ENCODE assay signal across 8 cellular contexts in genomic region chr19:19459099-19459498, GRCh38. TPM values are rescaled to one million over a fixed set of nuclear protein-coding genes. Genes with fewer than 3 reads are reported as not detected.
DNase-seq lines count a peak whose midpoint lies in the region; ATAC-seq lines count a peak whose summit lies in the region.
"Had no signal": no experiment of that assay in that cellular context is flagged by ENCODE, and none has a peak within 500 bp of the region (broad histone marks: within the 10 kb centered on the region; RNA-seq: fewer than 3 reads in every experiment).

No MANE protein-coding gene starts in this region.

- H3K4me3 Mint-ChIP-seq in stimulated activated memory B cell treated with anti-CD40 and anti-IgM and Interleukin-4, amounts not matched to agents 10 μg/mL and 1 μg/mL and 100 μg/mL, for 72 hours = peak overlapping the region; percentile 27

- no peaks in the 10 kb centered on the region for H3K9me3 Mint-ChIP-seq in stimulated activated memory B cell treated with anti-CD40 and anti-IgM and Interleukin-4, amounts not matched to agents 10 μg/mL and 1 μg/mL and 100 μg/mL, for 72 hours

- H3K27me3 Mint-ChIP-seq in stimulated activated memory B cell treated with anti-CD40 and anti-IgM and Interleukin-4, amounts not matched to agents 10 μg/mL and 1 μg/mL and 100 μg/mL, for 72 hours = no peaks in the 10 kb centered on the region

- H3K4me1 Mint-ChIP-seq in stimulated activated memory B cell treated with anti-CD40 and anti-IgM and Interleukin-4, amounts not matched to agents 10 μg/mL and 1 μg/mL and 100 μg/mL, for 72 hours = peaks cover 80% of the 10 kb centered on the region

- H3K36me3 Mint-ChIP-seq in stimulated activated memory B cell treated with anti-CD40 and anti-IgM and Interleukin-4, amounts not matched to agents 10 μg/mL and 1 μg/mL and 100 μg/mL, for 72 hours = peaks cover under 1% of the 10 kb centered on the region

- peak; percentile 36 for ATAC-seq in GM18861 (IDR thresholded peaks at IDR 0.05; ENCODE audit: unreplicated experiment)
- no peak for ATAC-seq in stimulated activated memory B cell treated with anti-CD40 and anti-IgM and Interleukin-4, amounts not matched to agents 10 μg/mL and 1 μg/mL and 100 μg/mL, for 72 hours

- H3K27ac Mint-ChIP-seq in stimulated activated memory B cell treated with anti-CD40 and anti-IgM and Interleukin-4, amounts not matched to agents 10 μg/mL and 1 μg/mL and 100 μg/mL, for 72 hours = peak overlapping the region; percentile 89

- DNase-seq in RPMI7951 (ENCODE audit: low read depth) (peak; percentile 27), fibroblast of gingiva (ENCODE audit: low read depth) (peak; percentile 38), glomerular visceral epithelial cell (ENCODE audit: extremely low spot score) (no peak), DMS53 treated with DMSO at 0.1 percent for 48 hours (lab: John Stamatoyannopoulos, UW; ENCODE audit: unreplicated experiment) (no peak), GM19238 (ENCODE audit: insufficient read length, low spot score) (no peak)
- DNase-seq: islet precursor cell had no signal

RNA-seq across cellular contexts. Expression of gene GATAD2A, which starts 53.6 kb away (rescaled TPM):
- 21.9 and 23.9 TPM in 2 replicates for total RNA-seq in RPMI7951 (2014; rRNA removed; shearing (Covaris generic))

RNA-seq across cellular contexts. Expression of gene TSSK6, which starts 56.2 kb away (rescaled TPM):
- 0.68 and 0.96 TPM in 2 replicates for total RNA-seq in RPMI7951 (2014; rRNA removed; shearing (Covaris generic))

RNA-seq across cellular contexts. Expression of gene NDUFA13, which starts 56.9 kb away (rescaled TPM):
- 282 and 300 TPM in 2 replicates for total RNA-seq in RPMI7951 (2014; rRNA removed; shearing (Covaris generic))

Comparison
In these comparisons a context has a peak if more than half of its experiments do, and no peak if none do; other contexts are left out.
1. DNase-seq: peak in RPMI7951 (single experiment) and fibroblast of gingiva (single experiment); none in glomerular visceral epithelial cell (single experiment), DMS53 treated with DMSO at 0.1 percent for 48 hours (single experiment) and GM19238 (single experiment).